ENCODE assay signal across 10 cellular contexts in the genomic region with DNA sequence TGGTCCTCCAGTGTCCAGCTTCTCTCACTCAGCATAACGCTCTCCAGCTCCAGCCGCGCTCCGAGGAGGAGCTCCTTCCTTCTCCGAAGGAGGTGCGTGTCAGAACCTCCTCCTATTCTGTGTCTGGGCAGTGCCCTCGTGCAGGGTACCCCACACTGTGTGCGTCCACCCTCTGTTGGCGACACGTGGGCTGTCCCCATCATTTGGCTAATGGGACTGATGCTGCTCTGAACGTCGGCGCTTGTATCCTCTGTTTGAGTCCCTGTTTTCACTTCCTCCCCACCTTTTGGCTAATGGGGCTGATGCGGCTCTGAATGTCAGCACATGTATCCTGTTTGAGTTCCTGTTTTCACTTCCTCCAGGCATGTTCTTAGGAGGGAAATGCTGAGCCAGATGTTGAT. TPM values are rescaled to one million over a fixed set of nuclear protein-coding genes. Genes with fewer than 3 reads are reported as not detected.
A peak's percentile ranks its signal among the peaks of the same experiment; 100 is the strongest.
DNase-seq lines count a peak whose midpoint lies in the region; ATAC-seq and TF ChIP-seq lines count a peak whose summit lies in the region.
"Had no signal": no experiment of that assay in that cellular context is flagged by ENCODE, and none has a peak within 500 bp of the region (broad histone marks: within the 10 kb centered on the region; RNA-seq: fewer than 3 reads in every experiment).

No MANE protein-coding gene starts in this region.

- no peak overlapping the region for H3K4me2 ChIP-seq in IMR-90 (ENCODE audit: low read depth, low read length)

- TF ChIP-seq POLR2A in IMR-90 (IDR thresholded peaks at IDR 0.05; ENCODE audit: low read depth, low read length): no peak

- H3K9ac ChIP-seq in IMR-90 (ENCODE audit: low read depth, low read length): no peak overlapping the region

- no peak overlapping the region for H3K23ac ChIP-seq in IMR-90 (ENCODE audit: low read depth, low read length)

- H2AFZ ChIP-seq in IMR-90 (replicated peaks; ENCODE audit: low read length, poor library complexity): peak overlapping the region; percentile 17

- H2BK20ac ChIP-seq in IMR-90 (ENCODE audit: low read depth, low read length): no peak overlapping the region

- no peak for TF ChIP-seq CTCF in GM12865 (IDR thresholded peaks at IDR 0.05; ENCODE audit: insufficient read depth, low read depth, low read length, missing control alignments)
- TF ChIP-seq CTCF in IMR-90 (conservative IDR thresholded peaks at IDR 0.05; ENCODE audit: low read depth, low read length): no peak

- ATAC-seq in GM21528 (IDR thresholded peaks at IDR 0.05; ENCODE audit: low FRiP score, unreplicated experiment) (peak; percentile 89), IMR-90 (ENCODE audit: low read depth) (no peak), left ventricle myocardium superior (peak; percentile 71)

- intact Hi-C loops in IMR-90 (cut with micrococcal nuclease) (no loop called here), left ventricle myocardium superior (cut with micrococcal nuclease) (no loop called here)

- H3K56ac ChIP-seq in IMR-90 (ENCODE audit: extremely low read depth, insufficient read depth, low read length): no peak overlapping the region

- no peaks in the 10 kb centered on the region for H3K36me3 ChIP-seq in IMR-90 (ENCODE audit: control insufficient read depth, insufficient read depth, low read length)

- no peak overlapping the region for H3K27ac ChIP-seq in IMR-90 (ENCODE audit: insufficient read depth, low read length)

- H4K5ac ChIP-seq in IMR-90 (ENCODE audit: low read depth, low read length): no peak overlapping the region

- H3K9me3 ChIP-seq in IMR-90 (ENCODE audit: control insufficient read depth, insufficient read depth, low read length): no peaks in the 10 kb centered on the region

- BruUV-seq in IMR-90 (replicated peaks; lab: Mats Ljungman, UMichigan): no TSS peak

- DNase-seq in GM12865 (ENCODE audit: low read depth): peak; percentile 38
- DNase-seq in IMR-90: no peak
- no peak for DNase-seq in left ventricle myocardium superior
- no peak for DNase-seq in ecto neural progenitor cell (ENCODE audit: low spot score)
- DNase-seq in T1000 (lab: John Stamatoyannopoulos, UW): no peak
- no peak for DNase-seq in activated effector memory CD4-positive, alpha-beta T cell treated with anti-CD3 and anti-CD28 coated beads, Interleukin-2, amount 50 U/mL, for 16 hours
- DNase-seq in RKO (ENCODE audit: low spot score): no peak
- DNase-seq: NCI-H1105 treated with DMSO at 0.1 percent for 48 hours had no signal

- WGBS in IMR-90 (ENCODE audit: extremely low coverage in 2 of 2, insufficient read length in 1 of 2), 2 experiments: 82% methylated on average over 11 of the region's 14 CpGs; no CpG with 5 or more reads in 1 of the 2 experiments

- no peak overlapping the region for H2BK120ac ChIP-seq in IMR-90 (ENCODE audit: low read depth, low read length)

- H4K91ac ChIP-seq in IMR-90 (ENCODE audit: insufficient read depth, low read depth, low read length): no peak overlapping the region

- dilution Hi-C loops in IMR-90 (cut with HindIII; ENCODE audit: low sequenced_read_pairs, unreplicated experiment): no loop called here

- H3K4ac ChIP-seq in IMR-90 (ENCODE audit: low read depth, low read length): no peak overlapping the region

- POLR2A ChIA-PET in IMR-90 (lab: Charles Lee; ENCODE audit: unreplicated experiment): no interaction called here

- peaks cover 2% of the 10 kb centered on the region for H3K27me3 ChIP-seq in IMR-90 (ENCODE audit: control insufficient read depth, insufficient read depth, low read length)

- in situ Hi-C loops in IMR-90 (cut with MboI; ENCODE audit: low sequenced_read_pairs): no loop called here

- H3K79me1 ChIP-seq in IMR-90 (ENCODE audit: low read depth in 1 of 2, low read length in 2 of 2): no peaks in the 10 kb centered on the region

- CTCF ChIA-PET in IMR-90 (lab: Yijun Ruan, JAX): no interaction called here

- H3K4me3 ChIP-seq in GM12865 (ENCODE audit: low read depth, low read length): no peak overlapping the region
- no peak overlapping the region for H3K4me3 ChIP-seq in IMR-90 (ENCODE audit: insufficient read depth, low read depth, low read length)

- peaks cover 2% of the 10 kb centered on the region; the same call in 1 of the 2 replicates for H3K4me1 ChIP-seq in IMR-90 (ENCODE audit: control insufficient read depth, insufficient read depth, low read length)

- H2AK9ac ChIP-seq in IMR-90 (replicated peaks; ENCODE audit: low read depth, low read length, poor library complexity): no peak overlapping the region

- no peak overlapping the region for H2BK15ac ChIP-seq in IMR-90 (ENCODE audit: low read depth, low read length)

- no peak overlapping the region for H3K18ac ChIP-seq in IMR-90 (ENCODE audit: low read depth, low read length)

- H3K14ac ChIP-seq in IMR-90 (replicated peaks; ENCODE audit: low read depth, low read length): no peak overlapping the region

- no peak overlapping the region for H2AK5ac ChIP-seq in IMR-90 (ENCODE audit: low read depth, low read length)

- H2BK5ac ChIP-seq in IMR-90 (ENCODE audit: low read depth, low read length, poor library complexity, severe bottlenecking): no peak overlapping the region

- no peaks in the 10 kb centered on the region for H4K20me1 ChIP-seq in IMR-90 (ENCODE audit: insufficient read depth, low read length)

- no peak overlapping the region for H4K8ac ChIP-seq in IMR-90 (ENCODE audit: low read depth in 2 of 2, low read length in 2 of 2)

- no peaks in the 10 kb centered on the region; the same call in 1 of the 2 replicates for H3K9me1 ChIP-seq in IMR-90 (ENCODE audit: insufficient read depth, low read length)

- TF ChIP-seq RAD21 in IMR-90 (IDR thresholded peaks at IDR 0.05; ENCODE audit: low read length): no peak

TF ChIP-seq in IMR-90, 13 proteins besides CTCF, POLR2A, EP300 and RAD21:
- TF ChIP-seq CEBPB (IDR thresholded peaks at IDR 0.05; ENCODE audit: low read depth, low read length) (no peak), MAFK (IDR thresholded peaks at IDR 0.05; ENCODE audit: low read depth, low read length) (no peak), RFX5 (IDR thresholded peaks at IDR 0.05; ENCODE audit: low read depth, low read length) (no peak), RCOR1 (IDR thresholded peaks at IDR 0.05; ENCODE audit: insufficient replicate concordance, low read length) (no peak), SMC3 (IDR thresholded peaks at IDR 0.05; ENCODE audit: low read depth, low read length) (no peak), NFE2L2 (IDR thresholded peaks at IDR 0.05; ENCODE audit: low read depth, low read length) (no peak), CHD1 (IDR thresholded peaks at IDR 0.05; ENCODE audit: low read depth, low read length) (no peak), FOS (IDR thresholded peaks at IDR 0.05; ENCODE audit: low read depth, low read length) (no peak), MAZ (IDR thresholded peaks at IDR 0.05; ENCODE audit: borderline replicate concordance, low read depth, low read length) (no peak), BHLHE40 (IDR thresholded peaks at IDR 0.05; ENCODE audit: low read depth, low read length) (no peak), MXI1 (IDR thresholded peaks at IDR 0.05; ENCODE audit: borderline replicate concordance, low read depth, low read length) (no peak)
- TF ChIP-seq, protein P1, sequence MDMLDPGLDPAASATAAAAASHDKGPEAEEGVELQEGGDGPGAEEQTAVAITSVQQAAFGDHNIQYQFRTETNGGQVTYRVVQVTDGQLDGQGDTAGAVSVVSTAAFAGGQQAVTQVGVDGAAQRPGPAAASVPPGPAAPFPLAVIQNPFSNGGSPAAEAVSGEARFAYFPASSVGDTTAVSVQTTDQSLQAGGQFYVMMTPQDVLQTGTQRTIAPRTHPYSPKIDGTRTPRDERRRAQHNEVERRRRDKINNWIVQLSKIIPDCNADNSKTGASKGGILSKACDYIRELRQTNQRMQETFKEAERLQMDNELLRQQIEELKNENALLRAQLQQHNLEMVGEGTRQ (IDR thresholded peaks at IDR 0.05; ENCODE audit: low read depth, low read length): no peak
- TF ChIP-seq, protein P2, sequence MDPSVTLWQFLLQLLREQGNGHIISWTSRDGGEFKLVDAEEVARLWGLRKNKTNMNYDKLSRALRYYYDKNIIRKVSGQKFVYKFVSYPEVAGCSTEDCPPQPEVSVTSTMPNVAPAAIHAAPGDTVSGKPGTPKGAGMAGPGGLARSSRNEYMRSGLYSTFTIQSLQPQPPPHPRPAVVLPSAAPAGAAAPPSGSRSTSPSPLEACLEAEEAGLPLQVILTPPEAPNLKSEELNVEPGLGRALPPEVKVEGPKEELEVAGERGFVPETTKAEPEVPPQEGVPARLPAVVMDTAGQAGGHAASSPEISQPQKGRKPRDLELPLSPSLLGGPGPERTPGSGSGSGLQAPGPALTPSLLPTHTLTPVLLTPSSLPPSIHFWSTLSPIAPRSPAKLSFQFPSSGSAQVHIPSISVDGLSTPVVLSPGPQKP (IDR thresholded peaks at IDR 0.05; ENCODE audit: borderline replicate concordance, low read depth, low read length): no peak
TF ChIP-seq in IMR-90: peak in this region for 0.

RNA-seq across cellular contexts. Expression of a gene that starts 22.2 kb away (rescaled TPM):
- total RNA-seq in IMR-90 (2012; rRNA removed): not detected in 2 replicates
- polyA plus RNA-seq in IMR-90 (2012; rRNA removed): 0.09 TPM in 1 of 2 replicates, not detected in the other
- polyA plus RNA-seq in IMR-90 (2012; cell fraction: cytosol; rRNA removed): 0.16 TPM in 1 of 2 replicates, not detected in the other
- polyA plus RNA-seq in IMR-90 (2012; cell fraction: nucleus; rRNA removed; ENCODE audit: low replicate concordance): 0.07 TPM in 1 of 2 replicates, not detected in the other
- total RNA-seq in left ventricle myocardium superior: not detected
- total RNA-seq: Daoy had no signal
